In genomic region chr16:68309798-68310197, GRCh38 we compare ENCODE assay signal across 9 cellular contexts. TPM values are rescaled to one million over a fixed set of nuclear protein-coding genes. Genes with fewer than 3 reads are reported as not detected.
DNase-seq lines count a peak whose midpoint lies in the region; ATAC-seq, FAIRE-seq and TF ChIP-seq lines count a peak whose summit lies in the region.
"Had no signal": no experiment of that assay in that cellular context is flagged by ENCODE, and none has a peak within 500 bp of the region (broad histone marks: within the 10 kb centered on the region; RNA-seq: fewer than 3 reads in every experiment).

No MANE protein-coding gene starts in this region.

- FAIRE-seq in GM12878 (lab: Jason Lieb, UNC), result no peak
- FAIRE-seq: G401.6 had no signal

- RAD21 ChIA-PET in GM12878 (lab: Charles Lee; ENCODE audit: unreplicated experiment), result interaction anchor here (0.7 kb wide), 1 partner anchor 48 kb away, joined by 3 read pairs; no protein-coding TSS in a partner anchor

- no peak overlapping the region for H2BK5ac ChIP-seq in mesenchymal stem cell (ENCODE audit: low read depth, low read length, poor library complexity, severe bottlenecking)

- H4K20me1 ChIP-seq in GM12878 (ENCODE audit: control insufficient read depth, insufficient read depth), result no peaks in the 10 kb centered on the region

- no peak overlapping the region for H3K18ac ChIP-seq in mesenchymal stem cell (ENCODE audit: low read depth in 1 of 2, low read length in 2 of 2)

- H3K4me1 ChIP-seq in heart left ventricle (peaks cover 6 to 37% (median 26%) of the 10 kb centered on the region in 12 donors), GM12878 (ENCODE audit: control insufficient read depth, insufficient read depth, low read length) (0 out of 2 replicates have a peak, but pooled peaks cover 3% of the 10 kb centered on the region), mesenchymal stem cell (ENCODE audit: control insufficient read depth, insufficient read depth, low read depth, low read length) (peaks cover 9% of the 10 kb centered on the region), uterus (peaks cover 6 to 13% of the 10 kb centered on the region in 2 donors)

- peaks cover 51% of the 10 kb centered on the region for H3K79me2 ChIP-seq in GM12878 (ENCODE audit: control insufficient read depth, insufficient read depth, low read length)

- H3K9ac ChIP-seq in GM12878 (ENCODE audit: control insufficient read depth, insufficient read depth, low read length) (peak overlapping the region; percentile 74), mesenchymal stem cell (ENCODE audit: low read length) (peak overlapping the region; percentile 98)

- intact Hi-C loops in heart left ventricle (cut with DNase I) (loop anchor here (1.0 to 5.0 kb wide), 4 partner anchors 45 to 62 kb away; partner anchors contain the start of genes SLC7A6 (in 9 of the 10) and PLA2G15 (in 3 of the 10)), left cardiac atrium (cut with DNase I) (loop anchor here (5.0 kb wide), 2 partner anchors 42 to 47 kb away; partner anchors contain the start of gene SLC7A6 (in 1 of the 2)), GM12878 (cut with micrococcal nuclease; ENCODE audit: unreplicated experiment) (loop anchor here (2.0 kb wide), 1 partner anchor 45 kb away; the partner anchor contains the start of gene SLC7A6), uterus (cut with DNase I; ENCODE audit: low total_unique reads) (loop anchor here (5.0 kb wide), 1 partner anchor 47 kb away; the partner anchor contains the start of gene SLC7A6)

- TF ChIP-seq EP300 in GM12878 (IDR thresholded peaks at IDR 0.05; ENCODE audit: borderline replicate concordance in 1 of 2, control insufficient read depth in 1 of 2, low read depth in 2 of 2, low read length in 2 of 2), result no peak

- in situ Hi-C loops in GM12878 (cut with MboI), result no loop called here

- no peak for TF ChIP-seq RAD21 in GM12878 (IDR thresholded peaks at IDR 0.05; ENCODE audit: insufficient read depth, low read depth, low read length)

- H2AK5ac ChIP-seq in mesenchymal stem cell (ENCODE audit: low read length, severe bottlenecking), result no peak overlapping the region

- H2BK12ac ChIP-seq in mesenchymal stem cell (ENCODE audit: low read length in 2 of 2), result no peak overlapping the region

- no peaks in the 10 kb centered on the region for H3K9me3 ChIP-seq in heart left ventricle
- H3K9me3 ChIP-seq in GM12878 (replicated peaks; ENCODE audit: control insufficient read depth, insufficient read depth, low read length), result no peaks in the 10 kb centered on the region
- H3K9me3 ChIP-seq in mesenchymal stem cell (ENCODE audit: control insufficient read depth, low read length), result no peaks in the 10 kb centered on the region
- no peaks in the 10 kb centered on the region for H3K9me3 ChIP-seq in uterus

- no peaks in the 10 kb centered on the region for H3K27me3 ChIP-seq in heart left ventricle
- H3K27me3 ChIP-seq in GM12878 (replicated peaks in 1 of 2; ENCODE audit: control insufficient read depth in 2 of 2, insufficient read depth in 2 of 2, low read length in 1 of 2), result no peaks in the 10 kb centered on the region
- no peaks in the 10 kb centered on the region for H3K27me3 ChIP-seq in mesenchymal stem cell (ENCODE audit: control insufficient read depth in 1 of 2, insufficient read depth in 1 of 2, low read length in 2 of 2)
- H3K27me3 ChIP-seq in uterus, result no peaks in the 10 kb centered on the region

- 29 to 31% (median 30%) methylated on average over 6 of the region's 6 CpGs for WGBS in heart left ventricle, 4 donors
- WGBS in GM12878 (ENCODE audit: insufficient coverage, insufficient replicate concordance, low lambda C conversion rate, missing lambda C conversion rate), result 15% methylated on average over 6 of the region's 6 CpGs
- WGBS in mesenchymal stem cell, result 54% methylated on average over 6 of the region's 6 CpGs

- H3K4ac ChIP-seq in mesenchymal stem cell (ENCODE audit: low read depth in 1 of 2, low read length in 2 of 2), result peak overlapping the region in 1 of 2 experiments; percentile 10

- BruUV-seq in GM12878 (replicated peaks; lab: Mats Ljungman, UMichigan), result no TSS peak

- no peak overlapping the region for H2BK120ac ChIP-seq in mesenchymal stem cell (ENCODE audit: low read depth, low read length)

- H2AFZ ChIP-seq in GM12878 (ENCODE audit: control insufficient read depth, low read depth, low read length), result no peak overlapping the region
- no peak overlapping the region for H2AFZ ChIP-seq in mesenchymal stem cell (ENCODE audit: low read depth, low read length)

- no peak overlapping the region for H4K8ac ChIP-seq in mesenchymal stem cell (ENCODE audit: low read length)

- no peak overlapping the region for H3K23ac ChIP-seq in mesenchymal stem cell (ENCODE audit: low read length in 2 of 2)

- TF ChIP-seq CTCF in heart left ventricle (IDR thresholded peaks at IDR 0.05) (no peak), GM12878 (IDR thresholded peaks at IDR 0.05 in 2 of 3, conservative IDR thresholded peaks at IDR 0.05 in 1 of 3; ENCODE audit: control insufficient read depth in 2 of 3, extremely low read depth in 1 of 3, insufficient read depth in 1 of 3, low read depth in 3 of 3, low read length in 3 of 3) (no peak), uterus (IDR thresholded peaks at IDR 0.05) (no peak)

- H3K4me2 ChIP-seq in GM12878 (ENCODE audit: control insufficient read depth, insufficient read depth) (peak overlapping the region; percentile 79), mesenchymal stem cell (ENCODE audit: low read length, poor library complexity, severe bottlenecking) (peak overlapping the region; percentile 75)

- POLR2A ChIA-PET in GM12878 (lab: Charles Lee), result interaction anchor here (3.8 kb wide), 1 partner anchor 46 kb away, joined by 20 read pairs; the partner anchor contains the start of gene SLC7A6

- CTCF ChIA-PET in GM12878 (lab: Yijun Ruan, JAX), result interaction anchor here (1.5 kb wide), 1 partner anchor 48 kb away, joined by 8 read pairs; no protein-coding TSS in a partner anchor

- no peak for TF ChIP-seq POLR2A in heart left ventricle (IDR thresholded peaks at IDR 0.05)
- no peak for TF ChIP-seq POLR2A in GM12878 (IDR thresholded peaks at IDR 0.05; ENCODE audit: low read depth, low read length)
- no peak for TF ChIP-seq POLR2A in uterus (IDR thresholded peaks at IDR 0.05)
- TF ChIP-seq POLR2A in GM18505 (IDR thresholded peaks at IDR 0.05; ENCODE audit: borderline replicate concordance, extremely low read depth, insufficient read depth, insufficient read length), result no peak

- SMC1A ChIA-PET in GM12878 (lab: Charles Lee; ENCODE audit: uncharacterized antibody, unreplicated experiment), result interaction anchor here (1.4 to 1.6 kb wide), 2 partner anchors 20 to 40 kb away, joined by 3 read pairs; no protein-coding TSS in a partner anchor

- H3K36me3 ChIP-seq in heart left ventricle (peaks cover 0 to 71% (median 52%) of the 10 kb centered on the region in 9 donors), GM12878 (ENCODE audit: control insufficient read depth in 2 of 2, insufficient read depth in 2 of 2, low read length in 1 of 2) (peaks cover 0 to 18% of the 10 kb centered on the region in 2 experiments; a peak in 2 of 4 replicates), mesenchymal stem cell (ENCODE audit: control insufficient read depth in 1 of 2, insufficient read depth in 2 of 2, low read depth in 1 of 2, low read length in 2 of 2) (peaks cover 14 to 45% of the 10 kb centered on the region in 2 experiments), uterus (no peaks in the 10 kb centered on the region)

- ATAC-seq in heart left ventricle (no peak), left cardiac atrium (no peak), GM12878 (no peak), GM18505 (IDR thresholded peaks at IDR 0.05; ENCODE audit: unreplicated experiment) (no peak), HG03521 (IDR thresholded peaks at IDR 0.05; ENCODE audit: unreplicated experiment) (no peak), HG02759 (IDR thresholded peaks at IDR 0.05; ENCODE audit: unreplicated experiment) (no peak)

- H3K14ac ChIP-seq in mesenchymal stem cell (ENCODE audit: low read length in 2 of 2), result no peak overlapping the region

- H3K79me1 ChIP-seq in mesenchymal stem cell (replicated peaks; ENCODE audit: low read length, poor library complexity, severe bottlenecking), result peaks cover 20% of the 10 kb centered on the region

- H2BK15ac ChIP-seq in mesenchymal stem cell (ENCODE audit: low read depth, poor library complexity, severe bottlenecking), result no peak overlapping the region

- peak overlapping the region in 6 of 12 donors; percentile 83 to 95 (median 86) for H3K27ac ChIP-seq in heart left ventricle
- peak overlapping the region; percentile 76 for H3K27ac ChIP-seq in GM12878 (ENCODE audit: control insufficient read depth, insufficient read depth)
- H3K27ac ChIP-seq in mesenchymal stem cell (ENCODE audit: low read length, poor library complexity, severe bottlenecking), result no peak overlapping the region
- peak overlapping the region in 1 of 2 donors; percentile 77 for H3K27ac ChIP-seq in uterus

- H3K4me3 ChIP-seq in heart left ventricle (peak overlapping the region; percentile 69 to 98 (median 89)), GM12878 (peak overlapping the region; percentile 95), mesenchymal stem cell (ENCODE audit: insufficient read depth in 1 of 2, low read depth in 1 of 2, low read length in 2 of 2) (peak overlapping the region; percentile 92 to 100), uterus (peak overlapping the region; percentile 67 to 88)

- DNase-seq in heart left ventricle, result no peak
- DNase-seq in left cardiac atrium, result no peak
- no peak for DNase-seq in GM12878 (ENCODE audit: low read depth, low spot score)
- DNase-seq in mesenchymal stem cell, result no peak
- DNase-seq in uterus, result no peak

- H4K91ac ChIP-seq in mesenchymal stem cell (ENCODE audit: low read length), result no peak overlapping the region

RNA-seq across cellular contexts. Expression of gene SLC7A6OS, which starts 0.9 kb away (rescaled TPM):
- total RNA-seq in heart left ventricle (10 to 100 TPM in 6 of 9 donors, 1 to 10 TPM in 3; 8.1 to 16.2 (median 11.2) TPM), left cardiac atrium (10 to 100 TPM; 10.2 to 10.7 TPM), GM12878 (2014; rRNA removed) (16.0 and 17.7 TPM in 2 replicates), GM12878 (2014; rRNA removed; fragmentation: Illumina TruSeq; extraction: Trizol) (17.7 and 18.1 TPM in 2 replicates), GM12878 (2021) (17.7 and 22.0 TPM in 2 replicates), uterus (10 to 100 TPM in 2 of 4 donors, 1 to 10 TPM in 2; 7.6 to 18.9 (median 13.4) TPM)
- polyA plus RNA-seq in heart left ventricle (1 to 10 TPM; 9.6 to 9.9 TPM), GM12878 (2011; rRNA removed) (17.8 and 19.6 TPM in 2 replicates), GM12878 (2014; fragmentation: Illumina TruSeq; extraction: Trizol) (16.0 and 16.8 TPM in 2 replicates), GM12878 (2014; fragmentation: Nextera tagmentation; extraction: Ambion mirVana) (1 to 10 TPM; 2.9 to 6.4 TPM), GM12878 (2014; rRNA removed) (13.9 and 16.0 TPM in 2 replicates), GM12878 (2016; fragmentation: Nextera tagmentation; extraction: Ambion mirVana) (10 to 100 TPM; 23.8 to 27.4 TPM)
- total RNA-seq in GM12878 (2013; cell fraction: nucleolus; rRNA removed), result 46.8 and 51.0 TPM in 2 replicates
- polyA plus RNA-seq in GM12878 (2011; ENCODE audit: low read depth), result 11.8 TPM
- polyA plus RNA-seq in GM12878 (2011; cell fraction: cytosol; rRNA removed), result 8.7 and 9.2 TPM in 2 replicates
- 28.2 and 29.3 TPM in 2 replicates for polyA plus RNA-seq in GM12878 (2011; cell fraction: nucleus; rRNA removed)
- 14.3 and 16.2 TPM in 2 replicates for polyA plus RNA-seq in GM12878 (2012)
- 11.2 and 13.8 TPM in 2 replicates for polyA minus RNA-seq in GM12878 (2011; rRNA and poly(A)+ RNA removed)
- 2.8 and 2.9 TPM in 2 replicates for polyA minus RNA-seq in GM12878 (2011; cell fraction: cytosol; rRNA and poly(A)+ RNA removed)
- polyA minus RNA-seq in GM12878 (2011; cell fraction: nucleus; rRNA and poly(A)+ RNA removed), result 10.0 and 16.6 TPM in 2 replicates
- 7.0 TPM for polyA plus RNA-seq in mesenchymal stem cell (2013, experiment 1 of 2)
- 7.0 TPM for polyA plus RNA-seq in mesenchymal stem cell (2013, experiment 2 of 2)

RNA-seq across cellular contexts. Expression of gene PRMT7, which starts 1.0 kb away (rescaled TPM):
- total RNA-seq in heart left ventricle (10 to 100 TPM; 21.9 to 34.0 (median 30.7) TPM), left cardiac atrium (10 to 100 TPM; 24.3 to 24.9 TPM), GM12878 (2014; rRNA removed) (45.8 and 48.5 TPM in 2 replicates), GM12878 (2014; rRNA removed; fragmentation: Illumina TruSeq; extraction: Trizol) (32.6 and 33.4 TPM in 2 replicates), GM12878 (2021) (45.4 and 47.6 TPM in 2 replicates), uterus (100 to 1,000 TPM in 1 of 4 donors, 10 to 100 TPM in 2, 1 to 10 TPM in 1; 8.2 to 111 (median 66.9) TPM)
- polyA plus RNA-seq in heart left ventricle (10 to 100 TPM; 21.0 to 37.4 TPM), GM12878 (2011; rRNA removed) (40.7 and 49.3 TPM in 2 replicates), GM12878 (2014; fragmentation: Illumina TruSeq; extraction: Trizol) (28.6 and 43.3 TPM in 2 replicates), GM12878 (2014; fragmentation: Nextera tagmentation; extraction: Ambion mirVana) (1 to 10 TPM; 5.1 to 5.6 TPM), GM12878 (2014; rRNA removed) (52.4 and 56.1 TPM in 2 replicates), GM12878 (2016; fragmentation: Nextera tagmentation; extraction: Ambion mirVana) (10 to 100 TPM; 36.9 to 40.7 TPM)
- 287 and 321 TPM in 2 replicates for total RNA-seq in GM12878 (2013; cell fraction: nucleolus; rRNA removed)
- polyA plus RNA-seq in GM12878 (2011; ENCODE audit: low read depth), result 16.4 TPM
- 51.4 and 85.8 TPM in 2 replicates for polyA plus RNA-seq in GM12878 (2011; cell fraction: cytosol; rRNA removed)
- polyA plus RNA-seq in GM12878 (2011; cell fraction: nucleus; rRNA removed), result 460 and 573 TPM in 2 replicates
- polyA plus RNA-seq in GM12878 (2012), result 32.4 and 33.5 TPM in 2 replicates
- polyA minus RNA-seq in GM12878 (2011; rRNA and poly(A)+ RNA removed), result 54.9 and 77.8 TPM in 2 replicates
- polyA minus RNA-seq in GM12878 (2011; cell fraction: cytosol; rRNA and poly(A)+ RNA removed), result 20.1 and 21.9 TPM in 2 replicates
- polyA minus RNA-seq in GM12878 (2011; cell fraction: nucleus; rRNA and poly(A)+ RNA removed), result 77.7 and 124 TPM in 2 replicates
- 14.6 TPM for polyA plus RNA-seq in mesenchymal stem cell (2013, experiment 1 of 2)
- 14.7 TPM for polyA plus RNA-seq in mesenchymal stem cell (2013, experiment 2 of 2)

RNA-seq across cellular contexts. Expression of gene SLC7A6, which starts 45.5 kb away (rescaled TPM):
- total RNA-seq in heart left ventricle, result 10 to 100 TPM; 32.7 to 76.0 (median 45.1) TPM
- polyA plus RNA-seq in heart left ventricle, result 10 to 100 TPM; 45.6 to 50.5 TPM
- 10 to 100 TPM; 33.0 to 51.6 TPM for total RNA-seq in left cardiac atrium
- total RNA-seq in GM12878 (2013; cell fraction: nucleolus; rRNA removed), result 208 and 222 TPM in 2 replicates
- 29.8 and 33.9 TPM in 2 replicates for total RNA-seq in GM12878 (2014; rRNA removed)
- total RNA-seq in GM12878 (2014; rRNA removed; fragmentation: Illumina TruSeq; extraction: Trizol), result 27.4 and 27.5 TPM in 2 replicates
- 51.3 and 60.4 TPM in 2 replicates for total RNA-seq in GM12878 (2021)
- 28.5 TPM for polyA plus RNA-seq in GM12878 (2011; ENCODE audit: low read depth)
- polyA plus RNA-seq in GM12878 (2011; rRNA removed), result 46.3 and 53.6 TPM in 2 replicates
- polyA plus RNA-seq in GM12878 (2011; cell fraction: cytosol; rRNA removed), result 49.2 and 50.2 TPM in 2 replicates
- polyA plus RNA-seq in GM12878 (2011; cell fraction: nucleus; rRNA removed), result 208 and 220 TPM in 2 replicates
- polyA plus RNA-seq in GM12878 (2012), result 25.9 and 29.0 TPM in 2 replicates
- 60.1 and 66.5 TPM in 2 replicates for polyA plus RNA-seq in GM12878 (2014; fragmentation: Illumina TruSeq; extraction: Trizol)
- 1 to 10 TPM; 8.2 TPM for polyA plus RNA-seq in GM12878 (2014; fragmentation: Nextera tagmentation; extraction: Ambion mirVana)
- polyA plus RNA-seq in GM12878 (2014; rRNA removed), result 52.7 and 55.0 TPM in 2 replicates
- polyA plus RNA-seq in GM12878 (2016; fragmentation: Nextera tagmentation; extraction: Ambion mirVana), result 10 to 100 TPM; 26.6 to 27.4 TPM
- polyA minus RNA-seq in GM12878 (2011; rRNA and poly(A)+ RNA removed), result 106 and 130 TPM in 2 replicates
- 28.4 and 29.1 TPM in 2 replicates for polyA minus RNA-seq in GM12878 (2011; cell fraction: cytosol; rRNA and poly(A)+ RNA removed)
- polyA minus RNA-seq in GM12878 (2011; cell fraction: nucleus; rRNA and poly(A)+ RNA removed), result 45.0 and 65.2 TPM in 2 replicates
- polyA plus RNA-seq in mesenchymal stem cell (2013, experiment 1 of 2), result 27.0 TPM
- 34.1 TPM for polyA plus RNA-seq in mesenchymal stem cell (2013, experiment 2 of 2)
- 10 to 100 TPM in 2 of 4 donors, 1 to 10 TPM in 2; 6.8 to 40.0 (median 19.6) TPM for total RNA-seq in uterus
